ENCODE assay signal across 1 cellular context in genomic region chr9:36891341-36891811, GRCh38.
TF ChIP-seq lines count a peak whose summit lies in the region.

No MANE protein-coding gene starts in this region.

TF ChIP-seq in HEK293, 187 proteins besides CTCF, POLR2A, EP300 and RAD21 (continued from another document):
- TF ChIP-seq PRDM6 (tag by site-specific recombination; IDR thresholded peaks at IDR 0.05) (peak; percentile 32; the same call in 1 of the 2 replicates), ZNF211 (tag by site-specific recombination; IDR thresholded peaks at IDR 0.05; ENCODE audit: low read depth) (no peak), ZNF600 (tag by site-specific recombination; IDR thresholded peaks at IDR 0.05) (peak; percentile 88), ZNF843 (tag by site-specific recombination; IDR thresholded peaks at IDR 0.05) (peak; percentile 46; the same call in 1 of the 2 replicates), KLF10 (tag by site-specific recombination; IDR thresholded peaks at IDR 0.05) (peak; percentile 45; the same call in 1 of the 2 replicates), GFI1B (tag by site-specific recombination; IDR thresholded peaks at IDR 0.05) (peak; percentile 27; the same call in 1 of the 2 replicates), ZNF114 (tag by site-specific recombination; IDR thresholded peaks at IDR 0.05) (no peak), ZNF311 (tag by site-specific recombination; IDR thresholded peaks at IDR 0.05; ENCODE audit: borderline replicate concordance) (no peak), ZBTB49 (tag by site-specific recombination; IDR thresholded peaks at IDR 0.05; ENCODE audit: low read depth) (no peak), ZNF350 (tag by site-specific recombination; IDR thresholded peaks at IDR 0.05) (no peak), ZNF664 (tag by site-specific recombination; IDR thresholded peaks at IDR 0.05) (no peak), ZNF292 (tag by site-specific recombination; IDR thresholded peaks at IDR 0.05; ENCODE audit: borderline replicate concordance, low read depth) (no peak), ZNF366 (tag by site-specific recombination; conservative IDR thresholded peaks at IDR 0.05) (peak; percentile 61), ZNF621 (tag by site-specific recombination; IDR thresholded peaks at IDR 0.05) (no peak), ZNF24 (tag by site-specific recombination; IDR thresholded peaks at IDR 0.05) (peak; percentile 54; the same call in 1 of the 2 replicates), ZNF747 (tag by site-specific recombination; IDR thresholded peaks at IDR 0.05) (no peak), OSR2 (tag by site-specific recombination; IDR thresholded peaks at IDR 0.05) (peak; percentile 88), ZSCAN23 (tag by site-specific recombination; IDR thresholded peaks at IDR 0.05) (no peak), ZNF341 (tag by site-specific recombination; IDR thresholded peaks at IDR 0.05; ENCODE audit: low read depth) (peak; percentile 74), FEZF1 (tag by site-specific recombination; IDR thresholded peaks at IDR 0.05) (peak; percentile 51; the same call in 1 of the 2 replicates), ZNF302 (tag by site-specific recombination; IDR thresholded peaks at IDR 0.05; ENCODE audit: low read depth) (no peak), ZBTB8A (tag by site-specific recombination; IDR thresholded peaks at IDR 0.05) (no peak), ZEB2 (tag by site-specific recombination; IDR thresholded peaks at IDR 0.05) (peak; percentile 34; the same call in 1 of the 2 replicates), WT1 (tag by site-specific recombination; IDR thresholded peaks at IDR 0.05) (peak; percentile 83), OVOL3 (tag by site-specific recombination; IDR thresholded peaks at IDR 0.05) (no peak), ZNF660 (tag by site-specific recombination; IDR thresholded peaks at IDR 0.05) (no peak), ZNF629 (tag by site-specific recombination; IDR thresholded peaks at IDR 0.05) (peak; percentile 50), BCL11A (tag by site-specific recombination; IDR thresholded peaks at IDR 0.05; ENCODE audit: low read depth) (0 out of 2 replicates have a peak, but pooled peaks have one; percentile 30), ZNF175 (tag by site-specific recombination; IDR thresholded peaks at IDR 0.05) (no peak), ZNF555 (tag by site-specific recombination; conservative IDR thresholded peaks at IDR 0.05) (no peak), KLF16 (tag by site-specific recombination; IDR thresholded peaks at IDR 0.05) (peak; percentile 73; the same call in 1 of the 2 replicates)
- TF ChIP-seq, protein P1, sequence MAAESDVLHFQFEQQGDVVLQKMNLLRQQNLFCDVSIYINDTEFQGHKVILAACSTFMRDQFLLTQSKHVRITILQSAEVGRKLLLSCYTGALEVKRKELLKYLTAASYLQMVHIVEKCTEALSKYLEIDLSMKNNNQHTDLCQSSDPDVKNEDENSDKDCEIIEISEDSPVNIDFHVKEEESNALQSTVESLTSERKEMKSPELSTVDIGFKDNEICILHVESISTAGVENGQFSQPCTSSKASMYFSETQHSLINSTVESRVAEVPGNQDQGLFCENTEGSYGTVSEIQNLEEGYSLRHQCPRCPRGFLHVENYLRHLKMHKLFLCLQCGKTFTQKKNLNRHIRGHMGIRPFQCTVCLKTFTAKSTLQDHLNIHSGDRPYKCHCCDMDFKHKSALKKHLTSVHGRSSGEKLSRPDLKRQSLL (tag by site-specific recombination; IDR thresholded peaks at IDR 0.05): no peak
- TF ChIP-seq, protein P2, sequence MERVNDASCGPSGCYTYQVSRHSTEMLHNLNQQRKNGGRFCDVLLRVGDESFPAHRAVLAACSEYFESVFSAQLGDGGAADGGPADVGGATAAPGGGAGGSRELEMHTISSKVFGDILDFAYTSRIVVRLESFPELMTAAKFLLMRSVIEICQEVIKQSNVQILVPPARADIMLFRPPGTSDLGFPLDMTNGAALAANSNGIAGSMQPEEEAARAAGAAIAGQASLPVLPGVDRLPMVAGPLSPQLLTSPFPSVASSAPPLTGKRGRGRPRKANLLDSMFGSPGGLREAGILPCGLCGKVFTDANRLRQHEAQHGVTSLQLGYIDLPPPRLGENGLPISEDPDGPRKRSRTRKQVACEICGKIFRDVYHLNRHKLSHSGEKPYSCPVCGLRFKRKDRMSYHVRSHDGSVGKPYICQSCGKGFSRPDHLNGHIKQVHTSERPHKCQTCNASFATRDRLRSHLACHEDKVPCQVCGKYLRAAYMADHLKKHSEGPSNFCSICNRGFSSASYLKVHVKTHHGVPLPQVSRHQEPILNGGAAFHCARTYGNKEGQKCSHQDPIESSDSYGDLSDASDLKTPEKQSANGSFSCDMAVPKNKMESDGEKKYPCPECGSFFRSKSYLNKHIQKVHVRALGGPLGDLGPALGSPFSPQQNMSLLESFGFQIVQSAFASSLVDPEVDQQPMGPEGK (tag by site-specific recombination; IDR thresholded peaks at IDR 0.05): peak; percentile 45
- TF ChIP-seq, protein P3, sequence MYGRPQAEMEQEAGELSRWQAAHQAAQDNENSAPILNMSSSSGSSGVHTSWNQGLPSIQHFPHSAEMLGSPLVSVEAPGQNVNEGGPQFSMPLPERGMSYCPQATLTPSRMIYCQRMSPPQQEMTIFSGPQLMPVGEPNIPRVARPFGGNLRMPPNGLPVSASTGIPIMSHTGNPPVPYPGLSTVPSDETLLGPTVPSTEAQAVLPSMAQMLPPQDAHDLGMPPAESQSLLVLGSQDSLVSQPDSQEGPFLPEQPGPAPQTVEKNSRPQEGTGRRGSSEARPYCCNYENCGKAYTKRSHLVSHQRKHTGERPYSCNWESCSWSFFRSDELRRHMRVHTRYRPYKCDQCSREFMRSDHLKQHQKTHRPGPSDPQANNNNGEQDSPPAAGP (tag by site-specific recombination; IDR thresholded peaks at IDR 0.05): peak; percentile 92
- TF ChIP-seq, protein P4, sequence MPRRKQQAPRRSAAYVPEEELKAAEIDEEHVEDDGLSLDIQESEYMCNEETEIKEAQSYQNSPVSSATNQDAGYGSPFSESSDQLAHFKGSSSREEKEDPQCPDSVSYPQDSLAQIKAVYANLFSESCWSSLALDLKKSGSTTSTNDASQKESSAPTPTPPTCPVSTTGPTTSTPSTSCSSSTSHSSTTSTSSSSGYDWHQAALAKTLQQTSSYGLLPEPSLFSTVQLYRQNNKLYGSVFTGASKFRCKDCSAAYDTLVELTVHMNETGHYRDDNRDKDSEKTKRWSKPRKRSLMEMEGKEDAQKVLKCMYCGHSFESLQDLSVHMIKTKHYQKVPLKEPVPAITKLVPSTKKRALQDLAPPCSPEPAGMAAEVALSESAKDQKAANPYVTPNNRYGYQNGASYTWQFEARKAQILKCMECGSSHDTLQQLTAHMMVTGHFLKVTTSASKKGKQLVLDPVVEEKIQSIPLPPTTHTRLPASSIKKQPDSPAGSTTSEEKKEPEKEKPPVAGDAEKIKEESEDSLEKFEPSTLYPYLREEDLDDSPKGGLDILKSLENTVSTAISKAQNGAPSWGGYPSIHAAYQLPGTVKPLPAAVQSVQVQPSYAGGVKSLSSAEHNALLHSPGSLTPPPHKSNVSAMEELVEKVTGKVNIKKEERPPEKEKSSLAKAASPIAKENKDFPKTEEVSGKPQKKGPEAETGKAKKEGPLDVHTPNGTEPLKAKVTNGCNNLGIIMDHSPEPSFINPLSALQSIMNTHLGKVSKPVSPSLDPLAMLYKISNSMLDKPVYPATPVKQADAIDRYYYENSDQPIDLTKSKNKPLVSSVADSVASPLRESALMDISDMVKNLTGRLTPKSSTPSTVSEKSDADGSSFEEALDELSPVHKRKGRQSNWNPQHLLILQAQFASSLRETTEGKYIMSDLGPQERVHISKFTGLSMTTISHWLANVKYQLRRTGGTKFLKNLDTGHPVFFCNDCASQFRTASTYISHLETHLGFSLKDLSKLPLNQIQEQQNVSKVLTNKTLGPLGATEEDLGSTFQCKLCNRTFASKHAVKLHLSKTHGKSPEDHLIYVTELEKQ (tag by site-specific recombination; IDR thresholded peaks at IDR 0.05; ENCODE audit: borderline replicate concordance): peak; percentile 52; the same call in 1 of the 2 replicates
- TF ChIP-seq, protein P5, sequence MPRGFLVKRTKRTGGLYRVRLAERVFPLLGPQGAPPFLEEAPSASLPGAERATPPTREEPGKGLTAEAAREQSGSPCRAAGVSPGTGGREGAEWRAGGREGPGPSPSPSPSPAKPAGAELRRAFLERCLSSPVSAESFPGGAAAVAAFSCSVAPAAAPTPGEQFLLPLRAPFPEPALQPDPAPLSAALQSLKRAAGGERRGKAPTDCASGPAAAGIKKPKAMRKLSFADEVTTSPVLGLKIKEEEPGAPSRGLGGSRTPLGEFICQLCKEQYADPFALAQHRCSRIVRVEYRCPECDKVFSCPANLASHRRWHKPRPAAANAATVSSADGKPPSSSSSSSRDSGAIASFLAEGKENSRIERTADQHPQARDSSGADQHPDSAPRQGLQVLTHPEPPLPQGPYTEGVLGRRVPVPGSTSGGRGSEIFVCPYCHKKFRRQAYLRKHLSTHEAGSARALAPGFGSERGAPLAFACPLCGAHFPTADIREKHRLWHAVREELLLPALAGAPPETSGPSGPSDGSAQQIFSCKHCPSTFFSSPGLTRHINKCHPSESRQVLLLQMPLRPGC (tag by site-specific recombination; IDR thresholded peaks at IDR 0.05): peak; percentile 72
- TF ChIP-seq, protein P6, sequence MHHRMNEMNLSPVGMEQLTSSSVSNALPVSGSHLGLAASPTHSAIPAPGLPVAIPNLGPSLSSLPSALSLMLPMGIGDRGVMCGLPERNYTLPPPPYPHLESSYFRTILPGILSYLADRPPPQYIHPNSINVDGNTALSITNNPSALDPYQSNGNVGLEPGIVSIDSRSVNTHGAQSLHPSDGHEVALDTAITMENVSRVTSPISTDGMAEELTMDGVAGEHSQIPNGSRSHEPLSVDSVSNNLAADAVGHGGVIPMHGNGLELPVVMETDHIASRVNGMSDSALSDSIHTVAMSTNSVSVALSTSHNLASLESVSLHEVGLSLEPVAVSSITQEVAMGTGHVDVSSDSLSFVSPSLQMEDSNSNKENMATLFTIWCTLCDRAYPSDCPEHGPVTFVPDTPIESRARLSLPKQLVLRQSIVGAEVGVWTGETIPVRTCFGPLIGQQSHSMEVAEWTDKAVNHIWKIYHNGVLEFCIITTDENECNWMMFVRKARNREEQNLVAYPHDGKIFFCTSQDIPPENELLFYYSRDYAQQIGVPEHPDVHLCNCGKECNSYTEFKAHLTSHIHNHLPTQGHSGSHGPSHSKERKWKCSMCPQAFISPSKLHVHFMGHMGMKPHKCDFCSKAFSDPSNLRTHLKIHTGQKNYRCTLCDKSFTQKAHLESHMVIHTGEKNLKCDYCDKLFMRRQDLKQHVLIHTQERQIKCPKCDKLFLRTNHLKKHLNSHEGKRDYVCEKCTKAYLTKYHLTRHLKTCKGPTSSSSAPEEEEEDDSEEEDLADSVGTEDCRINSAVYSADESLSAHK (tag by site-specific recombination; IDR thresholded peaks at IDR 0.05): no peak
- TF ChIP-seq, protein P7, sequence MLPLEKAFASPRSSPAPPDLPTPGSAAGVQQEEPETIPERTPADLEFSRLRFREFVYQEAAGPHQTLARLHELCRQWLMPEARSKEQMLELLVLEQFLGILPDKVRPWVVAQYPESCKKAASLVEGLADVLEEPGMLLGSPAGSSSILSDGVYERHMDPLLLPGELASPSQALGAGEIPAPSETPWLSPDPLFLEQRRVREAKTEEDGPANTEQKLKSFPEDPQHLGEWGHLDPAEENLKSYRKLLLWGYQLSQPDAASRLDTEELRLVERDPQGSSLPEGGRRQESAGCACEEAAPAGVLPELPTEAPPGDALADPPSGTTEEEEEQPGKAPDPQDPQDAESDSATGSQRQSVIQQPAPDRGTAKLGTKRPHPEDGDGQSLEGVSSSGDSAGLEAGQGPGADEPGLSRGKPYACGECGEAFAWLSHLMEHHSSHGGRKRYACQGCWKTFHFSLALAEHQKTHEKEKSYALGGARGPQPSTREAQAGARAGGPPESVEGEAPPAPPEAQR (tag by site-specific recombination; IDR thresholded peaks at IDR 0.05): no peak
